ENCODE assay signal across 8 cellular contexts in genomic region chr13:73059460-73060250, GRCh38. TPM values are rescaled to one million over a fixed set of nuclear protein-coding genes. Genes with fewer than 3 reads are reported as not detected.
DNase-seq lines count a peak whose midpoint lies in the region; ATAC-seq and TF ChIP-seq lines count a peak whose summit lies in the region.

No MANE protein-coding gene starts in this region.

- peak overlapping the region; percentile 88 for H3K4me3 ChIP-seq in HEK293 (ENCODE audit: low read depth, low read length)
- peak overlapping the region; percentile 74 for H3K4me3 ChIP-seq in MM.1S (ENCODE audit: low read length)
- H3K4me3 ChIP-seq in naive thymus-derived CD4-positive, alpha-beta T cell (ENCODE audit: low read length): peak overlapping the region; percentile 58
- peak overlapping the region in 2 of 3 donors; percentile 56 to 67 for H3K4me3 ChIP-seq in thyroid gland (replicated peaks in 1 of 3)

- TF ChIP-seq CTCF in HEK293 (tag by site-specific recombination; IDR thresholded peaks at IDR 0.05) (no peak), MM.1S (IDR thresholded peaks at IDR 0.05; ENCODE audit: low read length) (peak; percentile 8; the same call in 1 of the 2 replicates), thyroid gland (IDR thresholded peaks at IDR 0.05) (peak in 4 of 6 experiments; percentile 13 to 67 (median 55))

- peak overlapping the region; percentile 21; the same call in 1 of the 2 replicates for H3K9ac ChIP-seq in MM.1S (ENCODE audit: low read length)

- H3K27me3 ChIP-seq in MM.1S (replicated peaks; ENCODE audit: insufficient read depth, low read length): no peaks in the 10 kb centered on the region
- peaks cover 5 to 10% of the 10 kb centered on the region in 2 donors for H3K27me3 ChIP-seq in naive thymus-derived CD4-positive, alpha-beta T cell (ENCODE audit: control insufficient read depth in 2 of 2, insufficient read depth in 2 of 2, low read length in 2 of 2)
- no peaks in the 10 kb centered on the region for H3K27me3 ChIP-seq in thyroid gland

- ATAC-seq in naive thymus-derived CD4-positive, alpha-beta T cell: peak; percentile 30

- H3K9me3 Mint-ChIP-seq in naive thymus-derived CD4-positive, alpha-beta T cell: no peaks in the 10 kb centered on the region

- 0% methylated on average over 23 to 24 of the region's 68 CpGs for WGBS in thyroid gland, 2 donors

- H3K4me1 Mint-ChIP-seq in naive thymus-derived CD4-positive, alpha-beta T cell: peaks cover 6 to 32% (median 23%) of the 10 kb centered on the region in 7 donors

- peaks cover 0 to 11% (median 0%) of the 10 kb centered on the region in 5 donors for H3K36me3 Mint-ChIP-seq in naive thymus-derived CD4-positive, alpha-beta T cell

- H3K36me3 ChIP-seq in HEK293 (ENCODE audit: control insufficient read depth in 2 of 2, insufficient read depth in 1 of 2, low read length in 2 of 2) (peaks cover 0 to 27% of the 10 kb centered on the region in 2 experiments; a peak in 1 of 3 replicates), MM.1S (replicated peaks; ENCODE audit: insufficient read depth, low read length) (no peaks in the 10 kb centered on the region), thyroid gland (peaks cover 0 to 4% of the 10 kb centered on the region in 2 donors)
- no peaks in the 10 kb centered on the region for H3K36me3 ChIP-seq in naive thymus-derived CD4-positive, alpha-beta T cell (ENCODE audit: control insufficient read depth in 2 of 3, insufficient read depth in 3 of 3, low read length in 3 of 3)

- DNase-seq in NCI-H2029 (lab: John Stamatoyannopoulos, UW) (peak; percentile 8), NCI-H2029 treated with DMSO at 0.1 percent for 48 hours (lab: John Stamatoyannopoulos, UW) (no peak), MM.1S (peak; percentile 54), epithelial cell of prostate (ENCODE audit: low read depth, low spot score) (no peak), thyroid gland (peak; percentile 81 to 87)
- DNase-seq in activated CD4-positive, alpha-beta T cell treated with anti-CD3 and anti-CD28 coated beads, Interleukin-2, amount 50 U/mL, for 4 hours: peak; percentile 16 to 26
- peak in 5 of 9 donors; percentile 1 to 58 (median 38) for DNase-seq in naive thymus-derived CD4-positive, alpha-beta T cell

- no peaks in the 10 kb centered on the region for H3K4me1 ChIP-seq in HEK293 (ENCODE audit: control insufficient read depth, insufficient read depth, low read length)
- no peaks in the 10 kb centered on the region for H3K4me1 ChIP-seq in MM.1S (ENCODE audit: low read length)
- peaks cover 4 to 10% of the 10 kb centered on the region in 2 donors for H3K4me1 ChIP-seq in naive thymus-derived CD4-positive, alpha-beta T cell (ENCODE audit: control insufficient read depth in 2 of 2, insufficient read depth in 2 of 2, low read length in 2 of 2)
- peaks cover 11 to 14% of the 10 kb centered on the region in 2 donors for H3K4me1 ChIP-seq in thyroid gland

- no peaks in the 10 kb centered on the region for H3K9me2 ChIP-seq in MM.1S (replicated peaks; ENCODE audit: insufficient read depth, low read length)

- CTCF ChIA-PET in HEK293 (lab: Yijun Ruan, JAX): interaction anchor here (0.5 kb wide), 1 partner anchor 268 kb away, joined by 3 read pairs; no protein-coding TSS in a partner anchor
- CTCF ChIA-PET in naive thymus-derived CD4-positive, alpha-beta T cell (lab: Charles Lee): interaction anchor here (0.9 to 1.4 kb wide), 2 partner anchors 647 to 652 kb away, joined by 3 to 6 read pairs; no protein-coding TSS in a partner anchor

- H3K27ac Mint-ChIP-seq in naive thymus-derived CD4-positive, alpha-beta T cell: peak overlapping the region in 6 of 9 donors; percentile 27 to 57 (median 45)

- peaks cover 16 to 55% (median 35%) of the 10 kb centered on the region in 5 donors for H3K27me3 Mint-ChIP-seq in naive thymus-derived CD4-positive, alpha-beta T cell

- no peaks in the 10 kb centered on the region for H3K79me2 ChIP-seq in MM.1S (ENCODE audit: low read length)

- H4K20me1 ChIP-seq in MM.1S (ENCODE audit: insufficient read depth, low read length): no peaks in the 10 kb centered on the region

- H3K9me3 ChIP-seq in HEK293 (ENCODE audit: control insufficient read depth, insufficient read depth, low read depth, low read length): no peaks in the 10 kb centered on the region
- H3K9me3 ChIP-seq in MM.1S (replicated peaks; ENCODE audit: insufficient read depth, low read length): no peaks in the 10 kb centered on the region
- no peaks in the 10 kb centered on the region for H3K9me3 ChIP-seq in naive thymus-derived CD4-positive, alpha-beta T cell (ENCODE audit: control insufficient read depth in 2 of 3, low read length in 3 of 3)
- no peaks in the 10 kb centered on the region for H3K9me3 ChIP-seq in thyroid gland

- peak overlapping the region; percentile 72 to 91 (median 88) for H3K4me3 Mint-ChIP-seq in naive thymus-derived CD4-positive, alpha-beta T cell

- no peaks in the 10 kb centered on the region for H3F3A ChIP-seq in MM.1S (ENCODE audit: insufficient read depth, low read length)

- peak overlapping the region; percentile 41; the same call in 1 of the 2 replicates for H3K4me2 ChIP-seq in MM.1S (ENCODE audit: low read depth, low read length)

- intact Hi-C loops in naive thymus-derived CD4-positive, alpha-beta T cell (cut with micrococcal nuclease): loop anchor here (1.0 to 5.0 kb wide), 12 partner anchors 168 to 1767 kb away; partner anchors contain the start of genes KLF12 (in 1 of the 2) and PIBF1 (in 1 of the 2)
- intact Hi-C loops in thyroid gland (cut with DNase I): loop anchor here (10.0 kb wide), 2 partner anchors 245 to 645 kb away; no protein-coding TSS in a partner anchor

- H3K27ac ChIP-seq in HEK293 (ENCODE audit: extremely low read depth, low read depth, low read length) (peak overlapping the region; percentile 65; the same call in 1 of the 2 replicates), MM.1S (ENCODE audit: low read length) (no peak overlapping the region), epithelial cell of prostate (peak overlapping the region; percentile 96), thyroid gland (peak overlapping the region; percentile 76 to 93 (median 87))
- peak overlapping the region; percentile 42 for H3K27ac ChIP-seq in naive thymus-derived CD4-positive, alpha-beta T cell (ENCODE audit: low read depth, low read length)

- H2AFZ ChIP-seq in MM.1S (ENCODE audit: low read length): no peak overlapping the region

- TF ChIP-seq POLR2A in thyroid gland (IDR thresholded peaks at IDR 0.05): no peak

- POLR2A ChIA-PET in HEK293 (lab: Yijun Ruan, JAX): interaction anchor here (0.5 to 2.8 kb wide), 8 partner anchors 13 to 1245 kb away, joined by 3 to 17 read pairs (median 4); no protein-coding TSS in a partner anchor
- POLR2A ChIA-PET in naive thymus-derived CD4-positive, alpha-beta T cell (lab: Charles Lee): interaction anchor here (1.0 to 1.7 kb wide), 4 partner anchors 643 to 707 kb away, joined by 3 to 4 read pairs (median 3); no protein-coding TSS in a partner anchor

TF ChIP-seq in HEK293, 187 proteins besides CTCF, POLR2A, EP300 and RAD21 (continues in another document):
- TF ChIP-seq ZNF398 (tag by site-specific recombination; IDR thresholded peaks at IDR 0.05): peak; percentile 56; the same call in 1 of the 2 replicates
- TF ChIP-seq ZNF274 (IDR thresholded peaks at IDR 0.05; ENCODE audit: low read length): no peak
- TF ChIP-seq ZNF274 (tag by site-specific recombination; IDR thresholded peaks at IDR 0.05; ENCODE audit: borderline replicate concordance): no peak
- no peak for TF ChIP-seq ZBTB44 (tag by site-specific recombination; IDR thresholded peaks at IDR 0.05)
- TF ChIP-seq PRDM1 (tag by site-specific recombination; IDR thresholded peaks at IDR 0.05): 0 out of 2 replicates have a peak, but pooled peaks have one; percentile 9
- no peak for TF ChIP-seq ZNF426 (tag by site-specific recombination; IDR thresholded peaks at IDR 0.05)
- TF ChIP-seq ZNF292 (tag by site-specific recombination; IDR thresholded peaks at IDR 0.05; ENCODE audit: borderline replicate concordance, low read depth): no peak
- no peak for TF ChIP-seq KLF7 (tag by site-specific recombination; IDR thresholded peaks at IDR 0.05; ENCODE audit: borderline replicate concordance)

RNA-seq across cellular contexts. Expression of gene KLF5, which starts 0.8 kb away (rescaled TPM):
- 10 to 100 TPM in 2 of 5 experiments, 1 to 10 TPM in 3; 3.6 to 13.3 (median 5.7) TPM for total RNA-seq in naive thymus-derived CD4-positive, alpha-beta T cell
- polyA plus RNA-seq in naive thymus-derived CD4-positive, alpha-beta T cell: 1 to 10 TPM; 1.7 to 2.0 TPM
- 10 to 100 TPM; 15.6 to 37.2 (median 23.6) TPM for total RNA-seq in thyroid gland

Comparison
In these comparisons a context has a peak if more than half of its experiments do, and no peak if none do; other contexts are left out.
1. DNase-seq: peak in NCI-H2029 (single experiment), MM.1S (single experiment), activated CD4-positive, alpha-beta T cell treated with anti-CD3 and anti-CD28 coated beads, Interleukin-2, amount 50 U/mL, for 4 hours (2 of 2), naive thymus-derived CD4-positive, alpha-beta T cell (5 of 9) and thyroid gland (2 of 2); none in NCI-H2029 treated with DMSO at 0.1 percent for 48 hours (single experiment) and epithelial cell of prostate (single experiment).
2. Peak in every context shown above with its lines, with median percentiles within 50 percentile points of each other: H3K4me3 ChIP-seq.